ENCODE assay signal across 8 cellular contexts in genomic region chr20:8019998-8020247, GRCh38. TPM values are rescaled to one million over a fixed set of nuclear protein-coding genes. Genes with fewer than 3 reads are reported as not detected.
DNase-seq lines count a peak whose midpoint lies in the region; ATAC-seq, FAIRE-seq and TF ChIP-seq lines count a peak whose summit lies in the region.

No MANE protein-coding gene starts in this region.

- BruUV-seq in HepG2 (replicated peaks; lab: Mats Ljungman, UMichigan), result no TSS peak

- H3K27ac ChIP-seq in SK-N-SH (ENCODE audit: low read depth in 2 of 2, low read length in 1 of 2) (peak overlapping the region; percentile 84 to 98), HepG2 (ENCODE audit: extremely low read length, insufficient read depth, low read length) (peak overlapping the region; percentile 94), testis (peak overlapping the region; percentile 95 to 99)

- peaks cover 14 to 16% of the 10 kb centered on the region in 2 experiments; a peak in 3 of 4 replicates for H3K4me1 ChIP-seq in SK-N-SH (ENCODE audit: control insufficient read depth in 1 of 2, insufficient read depth in 2 of 2, low read depth in 1 of 2, low read length in 1 of 2)
- peaks cover 19% of the 10 kb centered on the region for H3K4me1 ChIP-seq in HepG2 (ENCODE audit: insufficient read depth, low read length)
- H3K4me1 ChIP-seq in testis, result peaks cover 16% of the 10 kb centered on the region

- peak overlapping the region; percentile 89 for H3K9ac ChIP-seq in SK-N-SH
- H3K9ac ChIP-seq in HepG2 (ENCODE audit: insufficient read depth, low read depth, low read length), result peak overlapping the region; percentile 94

- TF ChIP-seq RAD21 in SK-N-SH (IDR thresholded peaks at IDR 0.05; ENCODE audit: low read length) (no peak), HepG2 (CRISPR knock-in tag; IDR thresholded peaks at IDR 0.05) (no peak)

- POLR2A ChIA-PET in SK-N-SH (lab: Yijun Ruan, JAX) (no interaction called here), HepG2 (lab: Yijun Ruan, JAX) (interaction anchor here (0.6 to 1.2 kb wide), 12 partner anchors 11 to 103 kb away, joined by 3 to 6 read pairs (median 4); no protein-coding TSS in a partner anchor)

- no peaks in the 10 kb centered on the region for H3K27me3 ChIP-seq in SK-N-SH (ENCODE audit: insufficient read depth)
- no peaks in the 10 kb centered on the region for H3K27me3 ChIP-seq in HepG2 (ENCODE audit: control insufficient read depth in 1 of 2, insufficient read depth in 2 of 2, low read length in 2 of 2)
- no peaks in the 10 kb centered on the region for H3K27me3 ChIP-seq in testis

- H3K36me3 ChIP-seq in SK-N-SH (replicated peaks in 1 of 2; ENCODE audit: control insufficient read depth in 1 of 2, insufficient read depth in 2 of 2, low read length in 1 of 2), result no peaks in the 10 kb centered on the region
- no peaks in the 10 kb centered on the region for H3K36me3 ChIP-seq in HepG2 (replicated peaks in 1 of 2; ENCODE audit: control insufficient read depth in 1 of 2, insufficient read depth in 2 of 2, low read length in 2 of 2)
- H3K36me3 ChIP-seq in testis (ENCODE audit: low read depth, missing control alignments), result no peaks in the 10 kb centered on the region

- TF ChIP-seq POLR2A in HepG2 (IDR thresholded peaks at IDR 0.05; ENCODE audit: insufficient read depth in 1 of 2, low read depth in 2 of 2, low read length in 2 of 2) (no peak), testis (IDR thresholded peaks at IDR 0.05) (no peak)

- ATAC-seq in SK-N-SH treated with all-trans-retinoic acid at 6 μM for 48 hours (no peak), HepG2 (no peak), HG02588 (IDR thresholded peaks at IDR 0.05; ENCODE audit: unreplicated experiment) (no peak)

- 13% methylated on average over 3 of the region's 3 CpGs for WGBS in SK-N-SH (ENCODE audit: low lambda C conversion rate)
- WGBS in HepG2 (ENCODE audit: low lambda C conversion rate), result 3% methylated on average over 3 of the region's 3 CpGs
- WGBS in testis, 2 donors, result 0 to 5% methylated on average over 3 of the region's 3 CpGs

- TF ChIP-seq CTCF in SK-N-SH (IDR thresholded peaks at IDR 0.05) (no peak), astrocyte of the cerebellum (IDR thresholded peaks at IDR 0.05; ENCODE audit: low read depth, low read length, missing control alignments) (no peak), HepG2 (CRISPR knock-in tag; IDR thresholded peaks at IDR 0.05) (no peak), testis (IDR thresholded peaks at IDR 0.05) (no peak)

- H3K79me2 ChIP-seq in SK-N-SH (ENCODE audit: insufficient read depth) (peaks cover 16% of the 10 kb centered on the region; the same call in 1 of the 2 replicates), HepG2 (ENCODE audit: insufficient read depth, low read length) (no peaks in the 10 kb centered on the region)

- H3K9me2 ChIP-seq in SK-N-SH, result no peaks in the 10 kb centered on the region

- CTCF ChIA-PET in SK-N-SH (lab: Yijun Ruan, JAX), result interaction anchor here (0.7 to 5.2 kb wide), 13 partner anchors 9 to 702 kb away, joined by 3 to 27 read pairs (median 3); no protein-coding TSS in a partner anchor
- CTCF ChIA-PET in HepG2 (lab: Yijun Ruan, JAX; ENCODE audit: low intra/inter-chr PET ratio, low total read pairs), result interaction anchor here (1.4 kb wide), 1 partner anchor 39 kb away, joined by 5 read pairs; no protein-coding TSS in a partner anchor

- no peaks in the 10 kb centered on the region for H3K9me3 ChIP-seq in SK-N-SH
- no peaks in the 10 kb centered on the region for H3K9me3 ChIP-seq in HepG2 (ENCODE audit: low read length)
- H3K9me3 ChIP-seq in testis, result no peaks in the 10 kb centered on the region

- in situ Hi-C loops in astrocyte of the cerebellum (cut with HindIII; ENCODE audit: low sequenced_read_pairs), result no loop called here
- in situ Hi-C loops in HepG2 (cut with HindIII; ENCODE audit: extremely low pct_ligation_motif_present, low pct_unique_long_range_greater_than_20kb), result no loop called here

- H3F3A ChIP-seq in SK-N-SH (replicated peaks; ENCODE audit: insufficient read depth), result no peaks in the 10 kb centered on the region

- TF ChIP-seq EP300 in SK-N-SH (IDR thresholded peaks at IDR 0.05; ENCODE audit: borderline replicate concordance in 1 of 2, low read depth in 1 of 2, low read length in 1 of 2) (no peak; a peak in 1 of 4 replicates), HepG2 (IDR thresholded peaks at IDR 0.05; ENCODE audit: low read depth in 2 of 2, low read length in 2 of 2) (no peak), HepG2 (CRISPR knock-in tag; IDR thresholded peaks at IDR 0.05; ENCODE audit: borderline replicate concordance) (no peak)

- H2AFZ ChIP-seq in SK-N-SH (ENCODE audit: low read depth) (peak overlapping the region; percentile 75), HepG2 (ENCODE audit: low read length) (no peak overlapping the region)

- DNase-seq in SK-N-SH (no peak), astrocyte of the cerebellum (ENCODE audit: low read depth) (no peak), HepG2 (ENCODE audit: low spot score) (no peak), testis (no peak), mucosa of gallbladder (ENCODE audit: low spot score) (no peak)
- no peak for DNase-seq in effector CD4-positive, alpha-beta T cell

- intact Hi-C loops in HepG2 (cut with micrococcal nuclease; ENCODE audit: unreplicated experiment), result loop anchor here (1.0 kb wide), 2 partner anchors 40 to 84 kb away; no protein-coding TSS in a partner anchor
- intact Hi-C loops in testis (cut with DNase I; ENCODE audit: low total_unique reads), result no loop called here

- H3K4me2 ChIP-seq in SK-N-SH (peak overlapping the region; percentile 84), HepG2 (ENCODE audit: low read depth, low read length) (peak overlapping the region; percentile 96)

- FAIRE-seq in HepG2 (lab: Jason Lieb, UNC), result no peak

- H3K4me3 ChIP-seq in SK-N-SH (ENCODE audit: low read depth in 2 of 2, low read length in 1 of 2), result peak overlapping the region; percentile 82 to 93
- H3K4me3 ChIP-seq in astrocyte of the cerebellum (ENCODE audit: low read depth, low read length), result peak overlapping the region; percentile 78
- peak overlapping the region; percentile 74 to 89 (median 87) for H3K4me3 ChIP-seq in HepG2 (replicated peaks in 1 of 3; ENCODE audit: insufficient read depth in 1 of 3, low read depth in 2 of 3, low read length in 3 of 3)
- peak overlapping the region; percentile 92 to 97 for H3K4me3 ChIP-seq in testis

- H4K20me1 ChIP-seq in SK-N-SH (ENCODE audit: insufficient read depth) (no peaks in the 10 kb centered on the region), HepG2 (ENCODE audit: insufficient read depth, low read length) (no peaks in the 10 kb centered on the region)

TF ChIP-seq in SK-N-SH, 30 proteins besides CTCF, POLR2A, EP300 and RAD21:
- no peak for TF ChIP-seq MEF2A (IDR thresholded peaks at IDR 0.05; ENCODE audit: borderline replicate concordance, low read depth)
- no peak for TF ChIP-seq CHD2 (IDR thresholded peaks at IDR 0.05; ENCODE audit: low read length, partially characterized antibody)

TF ChIP-seq in SK-N-SH treated with all-trans-retinoic acid at 6 μM for 48 hours, 23 proteins besides CTCF, POLR2A, EP300 and RAD21 (continues in another document):
- TF ChIP-seq TOX (CRISPR knock-in tag; IDR thresholded peaks at IDR 0.05; ENCODE audit: borderline replicate concordance) (no peak), SNAI2 (CRISPR knock-in tag; IDR thresholded peaks at IDR 0.05) (no peak), PPARA (CRISPR knock-in tag; IDR thresholded peaks at IDR 0.05; ENCODE audit: borderline replicate concordance) (no peak)

TF ChIP-seq in HepG2, 621 proteins besides CTCF, POLR2A, EP300 and RAD21 (continues in another document):
- TF ChIP-seq TBP (CRISPR knock-in tag; IDR thresholded peaks at IDR 0.05) (no peak), ZNF660 (CRISPR knock-in tag; IDR thresholded peaks at IDR 0.05; ENCODE audit: borderline replicate concordance, low read depth) (no peak), SMAD9 (CRISPR knock-in tag; IDR thresholded peaks at IDR 0.05) (0 out of 2 replicates have a peak, but pooled peaks have one; percentile 0), GATAD2A (CRISPR knock-in tag; IDR thresholded peaks at IDR 0.05) (peak; percentile 8; the same call in 1 of the 2 replicates)

RNA-seq across cellular contexts. Expression of gene TMX4, which starts 0.4 kb away (rescaled TPM):
- polyA plus RNA-seq in SK-N-SH (2012; rRNA removed) (10.9 and 14.6 TPM in 2 replicates), HepG2 (2011; rRNA removed) (6.4 and 7.6 TPM in 2 replicates), testis (ENCODE audit: insufficient read depth, low read depth, low replicate concordance) (236 TPM)
- 20.9 and 23.8 TPM in 2 replicates for polyA plus RNA-seq in SK-N-SH (2012; cell fraction: cytosol; rRNA removed)
- 5.0 and 5.9 TPM in 2 replicates for polyA plus RNA-seq in SK-N-SH (2012; cell fraction: nucleus; rRNA removed)
- total RNA-seq in HepG2 (2016; rRNA removed; fragmentation: Illumina TruSeq; extraction: Trizol) (15.4 and 21.4 TPM in 2 replicates), testis (100 to 1,000 TPM; 236 to 290 TPM), mucosa of gallbladder (70.2 TPM)
- total RNA-seq in HepG2 (2016; cell fraction: cytosol; rRNA removed; fragmentation: Illumina TruSeq; extraction: Trizol; ENCODE audit: low read depth), result 3.6 and 5.2 TPM in 2 replicates
- 15.2 and 20.2 TPM in 2 replicates for total RNA-seq in HepG2 (2016; cell fraction: insoluble cytoplasmic fraction; rRNA removed; fragmentation: Illumina TruSeq; extraction: Trizol)
- 12.5 and 12.7 TPM in 2 replicates for total RNA-seq in HepG2 (2016; cell fraction: membrane; rRNA removed; fragmentation: Illumina TruSeq; extraction: Trizol)
- 19.9 and 23.3 TPM in 2 replicates for total RNA-seq in HepG2 (2016; cell fraction: nucleus; rRNA removed; fragmentation: Illumina TruSeq; extraction: Trizol)
- 4.7 and 7.3 TPM in 2 replicates for polyA plus RNA-seq in HepG2 (2011; cell fraction: cytosol; rRNA removed)
- 1.7 and 1.9 TPM in 2 replicates for polyA plus RNA-seq in HepG2 (2011; cell fraction: nucleus; rRNA removed)
- 8.8 and 9.0 TPM in 2 replicates for polyA plus RNA-seq in HepG2 (2012)
- 5.9 and 6.2 TPM in 2 replicates for polyA plus RNA-seq in HepG2 (2016; cell fraction: cytosol; fragmentation: Illumina TruSeq; extraction: Trizol; ENCODE audit: low read depth)
- polyA plus RNA-seq in HepG2 (2016; cell fraction: insoluble cytoplasmic fraction; fragmentation: Illumina TruSeq; extraction: Trizol; ENCODE audit: low read depth), result 12.9 and 13.1 TPM in 2 replicates
- polyA plus RNA-seq in HepG2 (2016; cell fraction: membrane; fragmentation: Illumina TruSeq; extraction: Trizol; ENCODE audit: low read depth), result 10.4 and 10.9 TPM in 2 replicates
- 17.5 and 19.7 TPM in 2 replicates for polyA plus RNA-seq in HepG2 (2016; cell fraction: nucleus; fragmentation: Illumina TruSeq; extraction: Trizol; ENCODE audit: insufficient read depth, low read depth)
- polyA minus RNA-seq in HepG2 (2011; rRNA and poly(A)+ RNA removed; ENCODE audit: low replicate concordance), result 5.8 and 15.3 TPM in 2 replicates
- polyA minus RNA-seq in HepG2 (2011; cell fraction: cytosol; rRNA and poly(A)+ RNA removed), result 11.1 and 13.3 TPM in 2 replicates
- 6.8 and 9.9 TPM in 2 replicates for polyA minus RNA-seq in HepG2 (2011; cell fraction: nucleus; rRNA and poly(A)+ RNA removed)
